8 cellular contexts compared by ENCODE assay signal in genomic region chr11:65421204-65422103, GRCh38. TPM values are rescaled to one million over a fixed set of nuclear protein-coding genes. Genes with fewer than 3 reads are reported as not detected.
DNase-seq lines count a peak whose midpoint lies in the region; ATAC-seq, FAIRE-seq and TF ChIP-seq lines count a peak whose summit lies in the region.

No MANE protein-coding gene starts in this region.

- H3K36me3 Mint-ChIP-seq in activated CD4-positive, alpha-beta T cell treated with anti-CD3 and anti-CD28 coated beads, Interleukin-2, amount 10 ng/mL, durations not matched to agents 7 days and 5 days (ENCODE audit: low read depth), result peaks cover 39% of the 10 kb centered on the region

- DNase-seq in AG08395 (ENCODE audit: low spot score) (peak; percentile 81), H54 (ENCODE audit: insufficient read length, low spot score) (peak; percentile 40), NCI-H524 treated with DMSO at 0.1 percent for 48 hours (lab: John Stamatoyannopoulos, UW) (peak; percentile 59), colonic mucosa (peak; percentile 96), left lung (peak; percentile 92 to 97)
- DNase-seq in activated CD4-positive, alpha-beta T cell treated with anti-CD3 and anti-CD28 coated beads, Interleukin-2, amount 10 ng/mL, durations not matched to agents 7 days and 5 days, result peak; percentile 94
- peak; percentile 81 to 90 for DNase-seq in stimulated activated CD4-positive, alpha-beta T cell treated with anti-CD3 and anti-CD28 coated beads, Interleukin-2, amount 100 ng/mL, for 24 hours

- no peak for TF ChIP-seq CTCF in colonic mucosa (IDR thresholded peaks at IDR 0.05)
- no peak for TF ChIP-seq CTCF in left lung (IDR thresholded peaks at IDR 0.05)

- H3K9me3 ChIP-seq in colonic mucosa (no peaks in the 10 kb centered on the region), left lung (no peaks in the 10 kb centered on the region)

- H3K4me1 ChIP-seq in colonic mucosa (peaks cover 10% of the 10 kb centered on the region), left lung (peaks cover 42 to 53% of the 10 kb centered on the region in 2 donors)

- no peaks in the 10 kb centered on the region for H3K9me3 Mint-ChIP-seq in activated CD4-positive, alpha-beta T cell treated with anti-CD3 and anti-CD28 coated beads, Interleukin-2, amount 10 ng/mL, durations not matched to agents 7 days and 5 days

- peak overlapping the region; percentile 91 for H3K4me3 Mint-ChIP-seq in activated CD4-positive, alpha-beta T cell treated with anti-CD3 and anti-CD28 coated beads, Interleukin-2, amount 10 ng/mL, durations not matched to agents 7 days and 5 days

- peaks cover 5% of the 10 kb centered on the region for H3K27me3 Mint-ChIP-seq in activated CD4-positive, alpha-beta T cell treated with anti-CD3 and anti-CD28 coated beads, Interleukin-2, amount 10 ng/mL, durations not matched to agents 7 days and 5 days

- peak overlapping the region; percentile 100 for H3K27ac ChIP-seq in colonic mucosa
- H3K27ac ChIP-seq in left lung, result peak overlapping the region; percentile 99 to 100

- FAIRE-seq in H54 (lab: Jason Lieb, UNC), result no peak

- H3K4me3 ChIP-seq in colonic mucosa, result peak overlapping the region; percentile 72
- peak overlapping the region; percentile 76 to 80 for H3K4me3 ChIP-seq in left lung

- H3K36me3 ChIP-seq in colonic mucosa, result no peaks in the 10 kb centered on the region
- peaks cover 0 to 25% of the 10 kb centered on the region in 2 donors for H3K36me3 ChIP-seq in left lung

- intact Hi-C loops in colonic mucosa (cut with DNase I), result loop anchor here (2.0 kb wide), 1 partner anchor 83 kb away; no protein-coding TSS in a partner anchor
- intact Hi-C loops in left lung (cut with DNase I), result loop anchor here (5.0 kb wide), 2 partner anchors 76 to 81 kb away; partner anchors contain the start of gene MALAT1 (in 1 of the 2)

- CTCF ChIA-PET in activated CD4-positive, alpha-beta T cell treated with anti-CD3 and anti-CD28 coated beads, Interleukin-2, amount 10 ng/mL, durations not matched to agents 7 days and 5 days (lab: Charles Lee), result interaction anchor here (0.6 to 8.1 kb wide), 3 partner anchors 40 to 81 kb away, joined by 3 to 67 read pairs (median 3); partner anchors contain the start of genes MALAT1 and SLC25A45

- H3K27ac Mint-ChIP-seq in activated CD4-positive, alpha-beta T cell treated with anti-CD3 and anti-CD28 coated beads, Interleukin-2, amount 10 ng/mL, durations not matched to agents 7 days and 5 days, result peak overlapping the region; percentile 97

- peaks cover 46% of the 10 kb centered on the region for H3K4me1 Mint-ChIP-seq in activated CD4-positive, alpha-beta T cell treated with anti-CD3 and anti-CD28 coated beads, Interleukin-2, amount 10 ng/mL, durations not matched to agents 7 days and 5 days

- peak; percentile 67 for TF ChIP-seq POLR2A in H54 (IDR thresholded peaks at IDR 0.05; ENCODE audit: low read depth, low read length)

- H3K27me3 ChIP-seq in colonic mucosa (no peaks in the 10 kb centered on the region), left lung (no peaks in the 10 kb centered on the region)

- peak overlapping the region; percentile 100 for H3K9ac ChIP-seq in colonic mucosa (ENCODE audit: low read depth in 2 of 2, low read length in 2 of 2)

- ATAC-seq in left lung (peak; percentile 13), HG03378 (IDR thresholded peaks at IDR 0.05; ENCODE audit: unreplicated experiment) (no peak)

- POLR2A ChIA-PET in activated CD4-positive, alpha-beta T cell treated with anti-CD3 and anti-CD28 coated beads, Interleukin-2, amount 10 ng/mL, durations not matched to agents 7 days and 5 days (lab: Charles Lee), result interaction anchor here (0.7 to 14.2 kb wide), 4 partner anchors 40 to 82 kb away, joined by 3 to 781 read pairs (median 10); partner anchors contain the start of gene MALAT1

RNA-seq across cellular contexts. Expression of gene NEAT1, which starts 1.1 kb away (rescaled TPM):
- 100 to 1,000 TPM; 463 to 610 TPM for total RNA-seq in activated CD4-positive, alpha-beta T cell treated with anti-CD3 and anti-CD28 coated beads, Interleukin-2, amount 10 ng/mL, durations not matched to agents 7 days and 5 days
- total RNA-seq in colonic mucosa (100 to 1,000 TPM; 269 to 502 TPM), left lung (1,000 to 10,000 TPM; 1,146 to 1,441 TPM)

RNA-seq across cellular contexts. Expression of gene FRMD8, which starts 35.0 kb away (rescaled TPM):
- 10 to 100 TPM; 49.5 to 52.1 TPM for total RNA-seq in activated CD4-positive, alpha-beta T cell treated with anti-CD3 and anti-CD28 coated beads, Interleukin-2, amount 10 ng/mL, durations not matched to agents 7 days and 5 days
- 10 to 100 TPM; 30.7 to 43.9 TPM for total RNA-seq in colonic mucosa
- total RNA-seq in left lung, result 10 to 100 TPM; 31.7 to 31.9 TPM

RNA-seq across cellular contexts. Expression of gene SLC25A45, which starts 39.0 kb away (rescaled TPM):
- 10 to 100 TPM; 40.9 TPM for total RNA-seq in activated CD4-positive, alpha-beta T cell treated with anti-CD3 and anti-CD28 coated beads, Interleukin-2, amount 10 ng/mL, durations not matched to agents 7 days and 5 days
- total RNA-seq in colonic mucosa (1 to 10 TPM; 4.4 to 6.9 TPM), left lung (1 to 10 TPM; 8.4 to 9.8 TPM)

Comparison
In these comparisons a context has a peak if more than half of its experiments do, and no peak if none do; other contexts are left out.
1. DNase-seq: peak in every context shown above with its lines; median percentile 96 in colonic mucosa; 94 in left lung; 94 in activated CD4-positive, alpha-beta T cell treated with anti-CD3 and anti-CD28 coated beads, Interleukin-2, amount 10 ng/mL, durations not matched to agents 7 days and 5 days; 86 in stimulated activated CD4-positive, alpha-beta T cell treated with anti-CD3 and anti-CD28 coated beads, Interleukin-2, amount 100 ng/mL, for 24 hours; 81 in AG08395; 59 in NCI-H524 treated with DMSO at 0.1 percent for 48 hours; 40 in H54.